ENCODE assay signal across 8 cellular contexts in genomic region chr17:41496803-41497484, GRCh38. TPM values are rescaled to one million over a fixed set of nuclear protein-coding genes. Genes with fewer than 3 reads are reported as not detected.
DNase-seq lines count a peak whose midpoint lies in the region; ATAC-seq and TF ChIP-seq lines count a peak whose summit lies in the region.

No MANE protein-coding gene starts in this region.

- H3K4me1 ChIP-seq in testis, result peaks cover 19% of the 10 kb centered on the region

- H3K27ac Mint-ChIP-seq in naive thymus-derived CD8-positive, alpha-beta T cell, result peak overlapping the region in 3 of 10 donors; percentile 27 to 71 (median 41)

- H3K4me1 Mint-ChIP-seq in naive thymus-derived CD8-positive, alpha-beta T cell, result peaks cover 14 to 20% (median 19%) of the 10 kb centered on the region in 4 donors

- peak; percentile 17 to 54 (median 51) for TF ChIP-seq CTCF in testis (IDR thresholded peaks at IDR 0.05)

- H3K4me3 ChIP-seq in testis, result no peak overlapping the region

- ATAC-seq in HG02885 (IDR thresholded peaks at IDR 0.05; ENCODE audit: poor library complexity, unreplicated experiment) (peak; percentile 60), HG03039 (IDR thresholded peaks at IDR 0.05; ENCODE audit: unreplicated experiment) (no peak)
- peak; percentile 71 to 83 for ATAC-seq in naive thymus-derived CD8-positive, alpha-beta T cell

- H3K36me3 Mint-ChIP-seq in naive thymus-derived CD8-positive, alpha-beta T cell, result no peaks in the 10 kb centered on the region

- no peaks in the 10 kb centered on the region for H3K9me3 Mint-ChIP-seq in naive thymus-derived CD8-positive, alpha-beta T cell

- DNase-seq in GM04504 (ENCODE audit: low read depth) (peak; percentile 82), NOMO-1 (lab: John Stamatoyannopoulos, UW; ENCODE audit: unreplicated experiment in 2 of 2) (peak; percentile 94 to 99), epithelial cell of prostate (ENCODE audit: low read depth, low spot score) (peak; percentile 69), testis (peak; percentile 69)
- peak; percentile 5 to 14 for DNase-seq in activated CD8-positive, alpha-beta memory T cell treated with anti-CD3 and anti-CD28 coated beads for 1 hour (ENCODE audit: extremely low read depth in 1 of 2, low read depth in 1 of 2)
- peak in 9 of 10 donors; percentile 7 to 54 (median 29) for DNase-seq in naive thymus-derived CD8-positive, alpha-beta T cell

- no peaks in the 10 kb centered on the region for H3K9me3 ChIP-seq in testis

- intact Hi-C loops in testis (cut with DNase I; ENCODE audit: low total_unique reads), result no loop called here

- H3K4me3 Mint-ChIP-seq in naive thymus-derived CD8-positive, alpha-beta T cell, result peak overlapping the region in 3 of 10 donors; percentile 8 to 14 (median 13)

- H3K27me3 ChIP-seq in testis, result no peaks in the 10 kb centered on the region

- TF ChIP-seq POLR2A in testis (IDR thresholded peaks at IDR 0.05), result no peak

- no peaks in the 10 kb centered on the region for H3K36me3 ChIP-seq in testis (ENCODE audit: low read depth, missing control alignments)

- 61 to 83% methylated on average over 6 to 12 of the region's 12 CpGs for WGBS in testis, 2 donors

- H3K27ac ChIP-seq in epithelial cell of prostate (peak overlapping the region; percentile 60), testis (no peak overlapping the region)

- POLR2A ChIA-PET in naive thymus-derived CD8-positive, alpha-beta T cell (lab: Charles Lee), result interaction anchor here (0.6 kb wide), 1 partner anchor 126 kb away, joined by 3 read pairs; no protein-coding TSS in a partner anchor

- H3K27me3 Mint-ChIP-seq in naive thymus-derived CD8-positive, alpha-beta T cell, result peaks cover 0 to 10% (median 4%) of the 10 kb centered on the region in 5 donors

RNA-seq across cellular contexts. Expression of gene KRT36, which starts 7.2 kb away (rescaled TPM):
- not detected for total RNA-seq in naive thymus-derived CD8-positive, alpha-beta T cell
- polyA plus RNA-seq in naive thymus-derived CD8-positive, alpha-beta T cell, result not detected
- under 1 TPM; 0.24 to 0.43 TPM for total RNA-seq in testis
- 0.24 TPM for polyA plus RNA-seq in testis (ENCODE audit: insufficient read depth, low read depth, low replicate concordance)

RNA-seq across cellular contexts. Expression of gene KRT13, which starts 8.5 kb away (rescaled TPM):
- not detected for total RNA-seq in naive thymus-derived CD8-positive, alpha-beta T cell
- polyA plus RNA-seq in naive thymus-derived CD8-positive, alpha-beta T cell, result not detected
- 1 to 10 TPM; 2.4 to 7.7 TPM for total RNA-seq in testis
- polyA plus RNA-seq in testis (ENCODE audit: insufficient read depth, low read depth, low replicate concordance), result 21.4 TPM

RNA-seq across cellular contexts. Expression of gene KRT35, which starts 16.0 kb away (rescaled TPM):
- not detected for total RNA-seq in naive thymus-derived CD8-positive, alpha-beta T cell
- not detected for polyA plus RNA-seq in naive thymus-derived CD8-positive, alpha-beta T cell
- not detected for total RNA-seq in testis
- 0.18 TPM for polyA plus RNA-seq in testis (ENCODE audit: insufficient read depth, low read depth, low replicate concordance)

RNA-seq across cellular contexts. Expression of gene KRT15, which starts 21.7 kb away (rescaled TPM):
- total RNA-seq in naive thymus-derived CD8-positive, alpha-beta T cell, result not detected
- not detected for polyA plus RNA-seq in naive thymus-derived CD8-positive, alpha-beta T cell
- 10 to 100 TPM in 1 of 2 donors, 1 to 10 TPM in 1; 5.8 to 19.4 TPM for total RNA-seq in testis
- polyA plus RNA-seq in testis (ENCODE audit: insufficient read depth, low read depth, low replicate concordance), result 21.7 TPM

RNA-seq across cellular contexts. Expression of gene KRT32, which starts 29.8 kb away (rescaled TPM):
- total RNA-seq in naive thymus-derived CD8-positive, alpha-beta T cell, result not detected
- not detected for polyA plus RNA-seq in naive thymus-derived CD8-positive, alpha-beta T cell
- under 1 TPM in 1 of 2 donors, not detected in 1; 0.19 TPM for total RNA-seq in testis
- polyA plus RNA-seq in testis (ENCODE audit: insufficient read depth, low read depth, low replicate concordance), result not detected

Comparison
In these comparisons a context has a peak if more than half of its experiments do, and no peak if none do; other contexts are left out.
1. DNase-seq: peak in every context shown above with its lines; median percentile 96 in NOMO-1; 82 in GM04504; 69 in epithelial cell of prostate; 69 in testis; 29 in naive thymus-derived CD8-positive, alpha-beta T cell; 10 in activated CD8-positive, alpha-beta memory T cell treated with anti-CD3 and anti-CD28 coated beads for 1 hour.